ENCODE assay signal across 1 cellular context in the genomic region with DNA sequence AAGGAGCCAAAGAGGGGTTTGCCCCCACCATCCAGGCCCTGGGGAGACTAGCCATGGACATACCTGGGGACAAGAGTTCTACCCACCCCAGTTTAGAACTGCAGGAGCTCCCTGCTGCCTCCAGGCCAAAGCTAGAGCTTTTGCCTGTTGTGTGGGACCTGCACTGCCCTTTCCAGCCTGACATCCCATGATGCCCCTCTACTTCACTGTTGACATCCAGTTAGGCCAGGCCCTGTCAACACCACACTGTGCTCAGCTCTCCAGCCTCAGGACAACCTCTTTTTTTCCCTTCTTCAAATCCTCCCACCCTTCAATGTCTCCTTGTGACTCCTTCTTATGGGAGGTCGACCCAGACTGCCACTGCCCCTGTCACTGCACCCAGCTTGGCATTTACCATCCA.
TF ChIP-seq lines count a peak whose summit lies in the region.

No MANE protein-coding gene starts in this region.

TF ChIP-seq in IMR-90, 13 proteins besides CTCF, POLR2A, EP300 and RAD21:
- TF ChIP-seq FOS (IDR thresholded peaks at IDR 0.05; ENCODE audit: low read depth, low read length) (no peak), RCOR1 (IDR thresholded peaks at IDR 0.05; ENCODE audit: insufficient replicate concordance, low read length) (no peak), CHD1 (IDR thresholded peaks at IDR 0.05; ENCODE audit: low read depth, low read length) (no peak), CEBPB (IDR thresholded peaks at IDR 0.05; ENCODE audit: low read depth, low read length) (no peak), BHLHE40 (IDR thresholded peaks at IDR 0.05; ENCODE audit: low read depth, low read length) (no peak), MAFK (IDR thresholded peaks at IDR 0.05; ENCODE audit: low read depth, low read length) (no peak), NFE2L2 (IDR thresholded peaks at IDR 0.05; ENCODE audit: low read depth, low read length) (no peak), MXI1 (IDR thresholded peaks at IDR 0.05; ENCODE audit: borderline replicate concordance, low read depth, low read length) (no peak)
- TF ChIP-seq, protein P1, sequence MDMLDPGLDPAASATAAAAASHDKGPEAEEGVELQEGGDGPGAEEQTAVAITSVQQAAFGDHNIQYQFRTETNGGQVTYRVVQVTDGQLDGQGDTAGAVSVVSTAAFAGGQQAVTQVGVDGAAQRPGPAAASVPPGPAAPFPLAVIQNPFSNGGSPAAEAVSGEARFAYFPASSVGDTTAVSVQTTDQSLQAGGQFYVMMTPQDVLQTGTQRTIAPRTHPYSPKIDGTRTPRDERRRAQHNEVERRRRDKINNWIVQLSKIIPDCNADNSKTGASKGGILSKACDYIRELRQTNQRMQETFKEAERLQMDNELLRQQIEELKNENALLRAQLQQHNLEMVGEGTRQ (IDR thresholded peaks at IDR 0.05; ENCODE audit: low read depth, low read length): no peak
